23 cellular contexts compared by ENCODE assay signal in the genomic region with DNA sequence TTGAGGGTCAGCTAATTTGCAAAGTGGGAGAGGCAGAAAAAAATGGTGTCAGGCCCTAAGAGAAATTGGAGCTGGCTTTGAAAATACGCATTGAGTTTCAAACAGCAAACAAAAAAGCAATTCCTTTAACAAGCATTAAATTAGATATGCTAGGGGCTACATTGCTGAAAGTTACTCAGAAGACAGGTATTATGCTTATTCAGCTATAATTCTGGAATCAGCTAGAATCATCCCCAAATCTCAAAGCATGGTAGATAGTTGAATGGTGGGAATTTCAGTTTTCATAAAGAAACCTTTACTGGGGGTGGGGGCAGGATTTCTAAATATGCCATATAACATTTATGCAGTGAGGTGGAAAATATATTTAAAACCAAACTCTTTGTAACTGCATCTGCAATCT.
"Had no signal": no experiment of that assay in that cellular context is flagged by ENCODE, and none has a peak within 500 bp of the region (broad histone marks: within the 10 kb centered on the region; RNA-seq: fewer than 3 reads in every experiment).

No MANE protein-coding gene starts in this region.

- H3K27me3 ChIP-seq: heart left ventricle, pancreas, transverse colon had no signal

- H3K4me3 ChIP-seq: coronary artery, heart left ventricle, lung, pancreas, smooth muscle cell, thoracic aorta, transverse colon had no signal

- H3K9me3 ChIP-seq: heart left ventricle, pancreas, thoracic aorta, transverse colon had no signal

- FAIRE-seq: endometrium, frontal cortex, pancreas had no signal

- H3K36me3 Mint-ChIP-seq: naive B cell had no signal

- H3K36me3 ChIP-seq: heart left ventricle, pancreas, thoracic aorta, transverse colon had no signal

- H3K9me3 Mint-ChIP-seq: naive B cell; stimulated activated naive CD8-positive, alpha-beta T cell treated with anti-CD3 and anti-CD28 coated beads, Interleukin-15, amount 100 ng/mL, for 72 hours had no signal

- H3K27ac Mint-ChIP-seq: progenitor cell of endocrine pancreas had no signal

- ATAC-seq: esophagus mucosa; heart left ventricle; left colon; left ventricle myocardium superior; pancreas; right cardiac atrium; stimulated activated naive CD8-positive, alpha-beta T cell treated with anti-CD3 and anti-CD28 coated beads, Interleukin-15, amount 100 ng/mL, for 72 hours had no signal

- H3K4me2 ChIP-seq: smooth muscle cell had no signal

- H3K27ac ChIP-seq: coronary artery, heart left ventricle, pancreas, thoracic aorta, transverse colon had no signal

- DNase-seq: effector CD8-positive, alpha-beta T cell; heart left ventricle; hippocampal formation; left colon; left ventricle myocardium superior; mesenchymal stem cell; naive B cell; nucleus accumbens; pancreas; right cardiac atrium; stimulated activated CD4-positive, alpha-beta T cell treated with anti-CD3 and anti-CD28 coated beads, Interleukin-2, amount 100 ng/mL, for 48 hours; stimulated activated naive CD8-positive, alpha-beta T cell treated with anti-CD3 and anti-CD28 coated beads, Interleukin-15, amount 100 ng/mL, for 72 hours; substantia nigra; transverse colon had no signal

- H3K4me3 Mint-ChIP-seq: neural crest cell had no signal

- H3K4me1 ChIP-seq: pancreas had no signal
